In the genomic region with DNA sequence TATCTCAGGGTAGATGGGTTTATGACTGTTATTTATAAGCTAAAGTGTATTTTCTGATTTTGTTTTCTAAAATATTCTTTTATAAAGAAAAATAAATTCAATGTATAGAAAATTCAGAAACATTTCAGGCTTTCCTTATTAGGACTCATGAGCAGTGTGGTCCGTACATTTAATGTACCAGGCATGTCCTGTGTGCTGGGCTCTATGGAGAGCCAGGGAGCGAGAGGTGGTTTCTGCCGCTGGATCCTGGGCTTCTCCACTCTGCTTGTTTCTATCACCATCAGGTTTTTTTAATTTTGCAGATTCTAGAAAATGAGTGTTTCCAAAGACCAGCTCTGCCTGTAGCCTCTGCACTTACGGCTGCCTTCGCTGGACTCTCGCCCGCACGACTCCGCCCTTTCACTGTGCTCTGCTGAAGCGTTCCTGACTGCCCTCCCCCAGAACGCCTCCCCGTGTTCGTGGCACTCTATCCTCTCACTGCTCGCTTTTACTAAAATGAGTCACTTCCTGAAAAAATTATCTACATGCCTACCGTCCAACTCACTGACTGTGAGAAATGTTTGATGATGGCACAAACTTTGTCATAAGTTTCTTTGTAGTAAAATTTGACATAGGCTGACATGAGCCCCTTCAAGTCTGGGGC, we compare ENCODE assay signal across 8 cellular contexts.
DNase-seq lines count a peak whose midpoint lies in the region; ATAC-seq, FAIRE-seq and TF ChIP-seq lines count a peak whose summit lies in the region.

No MANE protein-coding gene starts in this region.

- DNase-seq in SK-N-SH (no peak), GM12878 (ENCODE audit: low read depth, low spot score) (peak; percentile 65), left kidney (ENCODE audit: low read depth, low spot score) (peak; percentile 31), NCI-H345 treated with DMSO at 0.1 percent for 48 hours (lab: John Stamatoyannopoulos, UW; ENCODE audit: unreplicated experiment) (no peak), mesenteric fat pad (ENCODE audit: low spot score) (no peak)
- peak; percentile 20 to 22 for DNase-seq in stimulated activated CD8-positive, alpha-beta memory T cell treated with anti-CD3 and anti-CD28 coated beads, Interleukin-7, amount 100 ng/mL, for 48 hours (ENCODE audit: extremely low read depth in 1 of 2, low read depth in 1 of 2)

- peak; percentile 86 for FAIRE-seq in GM12878 (lab: Jason Lieb, UNC)

- H2AFZ ChIP-seq in SK-N-SH (ENCODE audit: low read depth) (no peak overlapping the region), GM12878 (ENCODE audit: control insufficient read depth, low read depth, low read length) (no peak overlapping the region)

- H3K79me2 ChIP-seq in SK-N-SH (ENCODE audit: insufficient read depth), result no peaks in the 10 kb centered on the region
- H3K79me2 ChIP-seq in GM12878 (ENCODE audit: control insufficient read depth, insufficient read depth, low read length), result no peaks in the 10 kb centered on the region

- peak overlapping the region; percentile 54 for H3K4me2 ChIP-seq in SK-N-SH
- peak overlapping the region; percentile 63 for H3K4me2 ChIP-seq in GM12878 (ENCODE audit: control insufficient read depth, insufficient read depth)

- in situ Hi-C loops in GM12878 (cut with MboI), result no loop called here

- RAD21 ChIA-PET in GM12878 (lab: Charles Lee; ENCODE audit: unreplicated experiment), result no interaction called here

- TF ChIP-seq POLR2A in GM12878 (IDR thresholded peaks at IDR 0.05; ENCODE audit: low read depth, low read length), result no peak

- CTCF ChIA-PET in SK-N-SH (lab: Yijun Ruan, JAX) (no interaction called here), GM12878 (lab: Yijun Ruan, JAX) (no interaction called here)

- TF ChIP-seq EP300 in SK-N-SH (IDR thresholded peaks at IDR 0.05; ENCODE audit: borderline replicate concordance in 1 of 2, low read depth in 1 of 2, low read length in 1 of 2), result peak in 1 of 2 experiments; percentile 45; a peak in 1 of 4 replicates
- no peak for TF ChIP-seq EP300 in GM12878 (IDR thresholded peaks at IDR 0.05; ENCODE audit: borderline replicate concordance in 1 of 2, control insufficient read depth in 1 of 2, low read depth in 2 of 2, low read length in 2 of 2)

- H3K4me3 ChIP-seq in SK-N-SH (ENCODE audit: low read depth in 2 of 2, low read length in 1 of 2) (no peak overlapping the region; a peak in 3 of 4 replicates), GM12878 (0 out of 2 replicates have a peak overlapping the region, but pooled peaks have one; percentile 22)

- TF ChIP-seq CTCF in SK-N-SH (IDR thresholded peaks at IDR 0.05), result no peak
- no peak for TF ChIP-seq CTCF in GM12878 (IDR thresholded peaks at IDR 0.05 in 2 of 3, conservative IDR thresholded peaks at IDR 0.05 in 1 of 3; ENCODE audit: control insufficient read depth in 2 of 3, extremely low read depth in 1 of 3, insufficient read depth in 1 of 3, low read depth in 3 of 3, low read length in 3 of 3)

- peak overlapping the region; percentile 81 to 87 for H3K27ac ChIP-seq in SK-N-SH (ENCODE audit: low read depth in 2 of 2, low read length in 1 of 2)
- no peak overlapping the region for H3K27ac ChIP-seq in GM12878 (ENCODE audit: control insufficient read depth, insufficient read depth)

- H3F3A ChIP-seq in SK-N-SH (replicated peaks; ENCODE audit: insufficient read depth), result peaks cover 13% of the 10 kb centered on the region

- H4K20me1 ChIP-seq in SK-N-SH (ENCODE audit: insufficient read depth), result no peaks in the 10 kb centered on the region
- no peaks in the 10 kb centered on the region for H4K20me1 ChIP-seq in GM12878 (ENCODE audit: control insufficient read depth, insufficient read depth)

- ATAC-seq in GM18907 (IDR thresholded peaks at IDR 0.05; ENCODE audit: unreplicated experiment) (peak; percentile 95), HG03045 (IDR thresholded peaks at IDR 0.05; ENCODE audit: unreplicated experiment) (peak; percentile 89), GM12878 (peak; percentile 94)

- H3K36me3 ChIP-seq in SK-N-SH (replicated peaks in 1 of 2; ENCODE audit: control insufficient read depth in 1 of 2, insufficient read depth in 2 of 2, low read length in 1 of 2), result peaks cover 11 to 19% of the 10 kb centered on the region in 2 experiments
- H3K36me3 ChIP-seq in GM12878 (ENCODE audit: control insufficient read depth in 2 of 2, insufficient read depth in 2 of 2, low read length in 1 of 2), result no peaks in the 10 kb centered on the region

- 17% methylated on average over 15 of the region's 15 CpGs for WGBS in SK-N-SH (ENCODE audit: low lambda C conversion rate)
- WGBS in GM12878 (ENCODE audit: insufficient coverage, insufficient replicate concordance, low lambda C conversion rate, missing lambda C conversion rate), result 1% methylated on average over 15 of the region's 15 CpGs

- no peaks in the 10 kb centered on the region for H3K9me3 ChIP-seq in SK-N-SH
- H3K9me3 ChIP-seq in GM12878 (replicated peaks; ENCODE audit: control insufficient read depth, insufficient read depth, low read length), result no peaks in the 10 kb centered on the region

- H3K27me3 ChIP-seq in SK-N-SH (ENCODE audit: insufficient read depth) (no peaks in the 10 kb centered on the region), GM12878 (replicated peaks in 1 of 2; ENCODE audit: control insufficient read depth in 2 of 2, insufficient read depth in 2 of 2, low read length in 1 of 2) (no peaks in the 10 kb centered on the region)

- TF ChIP-seq RAD21 in SK-N-SH (IDR thresholded peaks at IDR 0.05; ENCODE audit: low read length) (no peak), GM12878 (IDR thresholded peaks at IDR 0.05; ENCODE audit: insufficient read depth, low read depth, low read length) (no peak)

- H3K9ac ChIP-seq in SK-N-SH (peak overlapping the region; percentile 60; the same call in 1 of the 2 replicates), GM12878 (ENCODE audit: control insufficient read depth, insufficient read depth, low read length) (no peak overlapping the region)

- SMC1A ChIA-PET in GM12878 (lab: Charles Lee; ENCODE audit: uncharacterized antibody, unreplicated experiment), result no interaction called here

- no peaks in the 10 kb centered on the region for H3K9me2 ChIP-seq in SK-N-SH

- H3K4me1 ChIP-seq in SK-N-SH (ENCODE audit: control insufficient read depth in 1 of 2, insufficient read depth in 2 of 2, low read depth in 1 of 2, low read length in 1 of 2) (peaks cover 2 to 11% of the 10 kb centered on the region in 2 experiments), GM12878 (ENCODE audit: control insufficient read depth, insufficient read depth, low read length) (peaks cover 4% of the 10 kb centered on the region)

- no TSS peak for BruUV-seq in GM12878 (replicated peaks; lab: Mats Ljungman, UMichigan)

- POLR2A ChIA-PET in SK-N-SH (lab: Yijun Ruan, JAX) (no interaction called here), GM12878 (lab: Charles Lee) (no interaction called here)

- intact Hi-C loops in GM12878 (cut with micrococcal nuclease; ENCODE audit: unreplicated experiment), result no loop called here

TF ChIP-seq in SK-N-SH, 30 proteins besides CTCF, POLR2A, EP300 and RAD21 (continues in another document):
- TF ChIP-seq TEAD4 (IDR thresholded peaks at IDR 0.05; ENCODE audit: borderline replicate concordance, insufficient read depth) (0 out of 2 replicates have a peak, but pooled peaks have one; percentile 45), NFIC (IDR thresholded peaks at IDR 0.05; ENCODE audit: borderline replicate concordance) (peak; percentile 57; the same call in 1 of the 2 replicates), NRF1 (IDR thresholded peaks at IDR 0.05; ENCODE audit: low read depth, low read length) (no peak), TCF12 (IDR thresholded peaks at IDR 0.05) (peak; percentile 45; the same call in 1 of the 2 replicates), GATA2 (CRISPR knock-in tag; IDR thresholded peaks at IDR 0.05) (no peak), FOXM1 (IDR thresholded peaks at IDR 0.05; ENCODE audit: low read depth) (no peak)
- TF ChIP-seq, protein P1, sequence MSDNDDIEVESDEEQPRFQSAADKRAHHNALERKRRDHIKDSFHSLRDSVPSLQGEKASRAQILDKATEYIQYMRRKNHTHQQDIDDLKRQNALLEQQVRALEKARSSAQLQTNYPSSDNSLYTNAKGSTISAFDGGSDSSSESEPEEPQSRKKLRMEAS (IDR thresholded peaks at IDR 0.05; ENCODE audit: low read depth), result peak; percentile 61
- TF ChIP-seq, protein P2, sequence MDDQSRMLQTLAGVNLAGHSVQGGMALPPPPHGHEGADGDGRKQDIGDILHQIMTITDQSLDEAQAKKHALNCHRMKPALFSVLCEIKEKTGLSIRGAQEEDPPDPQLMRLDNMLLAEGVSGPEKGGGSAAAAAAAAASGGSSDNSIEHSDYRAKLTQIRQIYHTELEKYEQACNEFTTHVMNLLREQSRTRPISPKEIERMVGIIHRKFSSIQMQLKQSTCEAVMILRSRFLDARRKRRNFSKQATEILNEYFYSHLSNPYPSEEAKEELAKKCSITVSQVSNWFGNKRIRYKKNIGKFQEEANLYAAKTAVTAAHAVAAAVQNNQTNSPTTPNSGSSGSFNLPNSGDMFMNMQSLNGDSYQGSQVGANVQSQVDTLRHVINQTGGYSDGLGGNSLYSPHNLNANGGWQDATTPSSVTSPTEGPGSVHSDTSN (IDR thresholded peaks at IDR 0.05), result peak; percentile 82

TF ChIP-seq in GM12878, 131 proteins besides CTCF, POLR2A, EP300 and RAD21 (continues in another document):
- TF ChIP-seq NKRF (conservative IDR thresholded peaks at IDR 0.05) (no peak), BCL11A (IDR thresholded peaks at IDR 0.05; ENCODE audit: low read depth, low read length) (peak; percentile 24; the same call in 1 of the 2 replicates), SREBF1 (IDR thresholded peaks at IDR 0.05; ENCODE audit: low read length) (no peak)

Comparison
In these comparisons a context has a peak if more than half of its experiments do, and no peak if none do; other contexts are left out.
1. DNase-seq: peak in GM12878 (single experiment), left kidney (single experiment) and stimulated activated CD8-positive, alpha-beta memory T cell treated with anti-CD3 and anti-CD28 coated beads, Interleukin-7, amount 100 ng/mL, for 48 hours (2 of 2); none in SK-N-SH (single experiment), NCI-H345 treated with DMSO at 0.1 percent for 48 hours (single experiment) and mesenteric fat pad (single experiment).
2. Peak in every context shown above with its lines, with median percentiles within 50 percentile points of each other: ATAC-seq.